In the genomic region with DNA sequence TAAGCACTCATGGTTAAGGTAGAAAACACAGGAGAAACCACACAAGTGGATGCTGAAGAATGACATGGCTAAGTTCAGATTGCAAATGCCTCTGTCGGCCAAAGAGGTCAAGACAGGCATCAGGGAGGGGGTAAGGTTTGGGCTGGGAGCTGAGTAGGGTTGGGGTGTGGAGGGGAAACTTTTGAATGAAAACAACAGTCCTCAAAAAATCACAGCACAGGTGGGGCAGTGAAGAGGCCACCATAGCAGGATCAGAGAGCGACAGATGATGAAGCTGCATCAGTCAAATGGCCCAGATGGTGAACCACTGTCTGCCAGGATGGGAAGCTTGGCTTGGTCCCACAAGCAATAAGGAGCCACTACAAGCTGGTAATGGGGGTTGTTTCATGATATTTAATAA, we compare ENCODE assay signal across 27 cellular contexts.
DNase-seq lines count a peak whose midpoint lies in the region; ATAC-seq and TF ChIP-seq lines count a peak whose summit lies in the region.
"Had no signal": no experiment of that assay in that cellular context is flagged by ENCODE, and none has a peak within 500 bp of the region (broad histone marks: within the 10 kb centered on the region; RNA-seq: fewer than 3 reads in every experiment).

No MANE protein-coding gene starts in this region.

- DNase-seq in NCI-H1694 (lab: John Stamatoyannopoulos, UW) (peak; percentile 92), NCI-H446 (lab: John Stamatoyannopoulos, UW) (peak; percentile 89), right atrium auricular region (ENCODE audit: low spot score) (no peak)
- DNase-seq in activated CD8-positive, alpha-beta memory T cell treated with anti-CD3 and anti-CD28 coated beads, Interleukin-2, amount 50 U/mL, for 4 hours = no peak
- DNase-seq: activated CD4-positive, alpha-beta T cell treated with anti-CD3 and anti-CD28 coated beads for 4 hours; activated CD8-positive, alpha-beta T cell treated with anti-CD3 and anti-CD28 coated beads, Interleukin-2, amount 10 ng/mL, durations not matched to agents 7 days and 5 days; effector memory CD8-positive, alpha-beta T cell; erythroblast; KG1; lower lobe of right lung; MG63; natural killer cell; NCI-H2029 treated with DMSO at 0.1 percent for 48 hours; NCI-H2227 treated with DMSO at 0.1 percent for 48 hours; NCI-H748 treated with DMSO at 0.1 percent for 48 hours; occipital lobe; psoas muscle; stimulated activated naive B cell treated with anti-CD40 and anti-IgM and Interleukin-4, amounts not matched to agents 10 μg/mL and 1 μg/mL and 100 μg/mL, for 72 hours had no signal

- H3K9me3 ChIP-seq in right atrium auricular region = no peaks in the 10 kb centered on the region
- H3K9me3 ChIP-seq in stomach smooth muscle (ENCODE audit: control insufficient read depth in 2 of 2, low read length in 2 of 2) = no peaks in the 10 kb centered on the region
- H3K9me3 ChIP-seq: lower lobe of right lung, MG63, psoas muscle, suprapubic skin had no signal

- H3K27ac ChIP-seq in right atrium auricular region (peak overlapping the region; percentile 91 to 92), stomach smooth muscle (ENCODE audit: low read length) (peak overlapping the region; percentile 85)
- H3K27ac ChIP-seq: BLaER1, HL-60, lower lobe of right lung, psoas muscle, suprapubic skin had no signal

- H3K36me3 ChIP-seq in right atrium auricular region (no peaks in the 10 kb centered on the region), stomach smooth muscle (ENCODE audit: control insufficient read depth in 2 of 2, insufficient read depth in 2 of 2, low read length in 2 of 2) (no peaks in the 10 kb centered on the region)
- H3K36me3 ChIP-seq: BLaER1, lower lobe of right lung, MG63, suprapubic skin had no signal

- H3K4me3 ChIP-seq in right atrium auricular region (no peak overlapping the region), stomach smooth muscle (ENCODE audit: low read length in 2 of 2) (peak overlapping the region in 1 of 2 donors; percentile 35)
- H3K4me3 ChIP-seq: BLaER1, GM12878, lower lobe of right lung, MG63, psoas muscle, suprapubic skin had no signal

- TF ChIP-seq CTCF in right atrium auricular region (IDR thresholded peaks at IDR 0.05) = no peak

- H3K4me1 ChIP-seq in right atrium auricular region (peaks cover 0 to 88% of the 10 kb centered on the region in 2 donors), stomach smooth muscle (ENCODE audit: control insufficient read depth, insufficient read depth, low read length) (peaks cover 97% of the 10 kb centered on the region)
- H3K4me1 ChIP-seq: psoas muscle, suprapubic skin had no signal

- no peak for ATAC-seq in GM19328 (IDR thresholded peaks at IDR 0.05; ENCODE audit: unreplicated experiment)
- no peak for ATAC-seq in GM21786 (IDR thresholded peaks at IDR 0.05; ENCODE audit: unreplicated experiment)
- ATAC-seq: activated CD8-positive, alpha-beta T cell treated with anti-CD3 and anti-CD28 coated beads, Interleukin-2, amount 10 ng/mL, durations not matched to agents 7 days and 5 days; activated naive CD4-positive, alpha-beta T cell treated with anti-CD3 and anti-CD28 coated beads, Interleukin-2, amount 50 U/mL, for 72 hours; activated T-helper 17 cell treated with anti-CD3 and anti-CD28 coated beads, Interleukin-2, amount 50 U/mL, for 72 hours; effector memory CD8-positive, alpha-beta T cell; GM12878; lower lobe of right lung; natural killer cell; psoas muscle; stimulated activated naive B cell treated with anti-CD40 and anti-IgM and Interleukin-4, amounts not matched to agents 10 μg/mL and 1 μg/mL and 100 μg/mL, for 72 hours had no signal

- H3K27me3 ChIP-seq in right atrium auricular region (no peaks in the 10 kb centered on the region), stomach smooth muscle (ENCODE audit: control insufficient read depth in 1 of 2, insufficient read depth in 2 of 2, low read length in 2 of 2) (no peaks in the 10 kb centered on the region)
- H3K27me3 ChIP-seq: BLaER1, MG63, suprapubic skin had no signal

- peak overlapping the region; percentile 0 to 21 for H3K9ac ChIP-seq in stomach smooth muscle (ENCODE audit: low read length in 2 of 2)
- H3K9ac ChIP-seq: BLaER1 had no signal

Comparison
In these comparisons a context has a peak if more than half of its experiments do, and no peak if none do; other contexts are left out.
1. DNase-seq: peak in NCI-H1694 (single experiment) and NCI-H446 (2 of 2); none in right atrium auricular region (single experiment) and activated CD8-positive, alpha-beta memory T cell treated with anti-CD3 and anti-CD28 coated beads, Interleukin-2, amount 50 U/mL, for 4 hours (single experiment).